11 cellular contexts compared by ENCODE assay signal in genomic region chr6:139336488-139336887, GRCh38. TPM values are rescaled to one million over a fixed set of nuclear protein-coding genes. Genes with fewer than 3 reads are reported as not detected.
DNase-seq lines count a peak whose midpoint lies in the region; ATAC-seq, FAIRE-seq and TF ChIP-seq lines count a peak whose summit lies in the region.
"Had no signal": no experiment of that assay in that cellular context is flagged by ENCODE, and none has a peak within 500 bp of the region (broad histone marks: within the 10 kb centered on the region; RNA-seq: fewer than 3 reads in every experiment).

No MANE protein-coding gene starts in this region.

- H3K9me3 ChIP-seq in kidney (ENCODE audit: control insufficient read depth in 1 of 2, low read length in 2 of 2), result no peaks in the 10 kb centered on the region

- DNase-seq in NCI-H1694 treated with DMSO at 0.1 percent for 48 hours (lab: John Stamatoyannopoulos, UW) (peak; percentile 19), cerebellum (ENCODE audit: low spot score) (peak; percentile 54), sciatic nerve (ENCODE audit: low spot score) (peak; percentile 66), glomerular visceral epithelial cell (ENCODE audit: extremely low spot score) (no peak), kidney (no peak)
- no peak for DNase-seq in activated CD4-positive, alpha-beta T cell treated with anti-CD3 and anti-CD28 coated beads, Interleukin-2, amount 10 ng/mL, durations not matched to agents 7 days and 5 days
- no peak for DNase-seq in stimulated activated CD4-positive, alpha-beta T cell treated with anti-CD3 and anti-CD28 coated beads, Interleukin-1b, Interleukin-23, amount 100 ng/mL, for 48 hours
- DNase-seq: activated CD8-positive, alpha-beta memory T cell treated with anti-CD3 and anti-CD28 coated beads, Interleukin-2, amount 10 ng/mL, durations not matched to agents 7 days and 5 days; DMS153 had no signal

- H3K4me3 Mint-ChIP-seq in activated CD4-positive, alpha-beta T cell treated with anti-CD3 and anti-CD28 coated beads, Interleukin-2, amount 10 ng/mL, durations not matched to agents 7 days and 5 days, result no peak overlapping the region
- H3K4me3 Mint-ChIP-seq: activated CD8-positive, alpha-beta memory T cell treated with anti-CD3 and anti-CD28 coated beads, Interleukin-2, amount 10 ng/mL, durations not matched to agents 7 days and 5 days had no signal

- no peaks in the 10 kb centered on the region for H3K27me3 Mint-ChIP-seq in activated CD4-positive, alpha-beta T cell treated with anti-CD3 and anti-CD28 coated beads, Interleukin-2, amount 10 ng/mL, durations not matched to agents 7 days and 5 days
- H3K27me3 Mint-ChIP-seq: activated CD8-positive, alpha-beta memory T cell treated with anti-CD3 and anti-CD28 coated beads, Interleukin-2, amount 10 ng/mL, durations not matched to agents 7 days and 5 days had no signal

- TF ChIP-seq CTCF in kidney (IDR thresholded peaks at IDR 0.05; ENCODE audit: borderline replicate concordance, extremely low read depth, insufficient read depth), result no peak

- no peak for FAIRE-seq in kidney (lab: Jason Lieb, UNC)

- CTCF ChIA-PET in activated CD4-positive, alpha-beta T cell treated with anti-CD3 and anti-CD28 coated beads, Interleukin-2, amount 10 ng/mL, durations not matched to agents 7 days and 5 days (lab: Charles Lee), result no interaction called here

- H3K4me1 Mint-ChIP-seq in activated CD4-positive, alpha-beta T cell treated with anti-CD3 and anti-CD28 coated beads, Interleukin-2, amount 10 ng/mL, durations not matched to agents 7 days and 5 days, result peaks cover 2% of the 10 kb centered on the region
- H3K4me1 Mint-ChIP-seq: activated CD8-positive, alpha-beta memory T cell treated with anti-CD3 and anti-CD28 coated beads, Interleukin-2, amount 10 ng/mL, durations not matched to agents 7 days and 5 days had no signal

- H3K27ac Mint-ChIP-seq in activated CD4-positive, alpha-beta T cell treated with anti-CD3 and anti-CD28 coated beads, Interleukin-2, amount 10 ng/mL, durations not matched to agents 7 days and 5 days, result no peak overlapping the region
- H3K27ac Mint-ChIP-seq: activated CD8-positive, alpha-beta memory T cell treated with anti-CD3 and anti-CD28 coated beads, Interleukin-2, amount 10 ng/mL, durations not matched to agents 7 days and 5 days had no signal

- intact Hi-C loops in sciatic nerve (cut with DNase I) (no loop called here), kidney (cut with DNase I) (no loop called here)

- no peak overlapping the region for H3K4me3 ChIP-seq in kidney (ENCODE audit: low read length in 2 of 2)

- peaks cover 5% of the 10 kb centered on the region for H3K9me3 Mint-ChIP-seq in activated CD4-positive, alpha-beta T cell treated with anti-CD3 and anti-CD28 coated beads, Interleukin-2, amount 10 ng/mL, durations not matched to agents 7 days and 5 days

- H3K36me3 Mint-ChIP-seq in activated CD4-positive, alpha-beta T cell treated with anti-CD3 and anti-CD28 coated beads, Interleukin-2, amount 10 ng/mL, durations not matched to agents 7 days and 5 days (ENCODE audit: low read depth), result peaks cover 2% of the 10 kb centered on the region

- H3K27ac ChIP-seq in kidney (ENCODE audit: low read depth in 2 of 2, low read length in 2 of 2), result no peak overlapping the region

- ATAC-seq in HG02571 (IDR thresholded peaks at IDR 0.05; ENCODE audit: unreplicated experiment) (peak; percentile 50), sciatic nerve (no peak)
- ATAC-seq: activated CD8-positive, alpha-beta memory T cell treated with anti-CD3 and anti-CD28 coated beads, Interleukin-2, amount 10 ng/mL, durations not matched to agents 7 days and 5 days had no signal

- POLR2A ChIA-PET in activated CD4-positive, alpha-beta T cell treated with anti-CD3 and anti-CD28 coated beads, Interleukin-2, amount 10 ng/mL, durations not matched to agents 7 days and 5 days (lab: Charles Lee), result no interaction called here

- H3K9ac ChIP-seq in kidney (ENCODE audit: low read length in 2 of 2), result no peak overlapping the region

- H3K36me3 ChIP-seq in kidney (ENCODE audit: control insufficient read depth in 1 of 2, insufficient read depth in 2 of 2, low read length in 2 of 2), result no peaks in the 10 kb centered on the region

- no peaks in the 10 kb centered on the region for H3K4me1 ChIP-seq in kidney (ENCODE audit: control insufficient read depth in 1 of 2, insufficient read depth in 1 of 2, low read depth in 1 of 2, low read length in 2 of 2)

RNA-seq across cellular contexts. Expression of gene CITED2, which starts 38.0 kb away (rescaled TPM):
- 53.0 TPM for total RNA-seq in cerebellum
- total RNA-seq in sciatic nerve, result 187 TPM
- total RNA-seq in activated CD4-positive, alpha-beta T cell treated with anti-CD3 and anti-CD28 coated beads, Interleukin-2, amount 10 ng/mL, durations not matched to agents 7 days and 5 days, result 10 to 100 TPM; 65.0 to 76.7 TPM
- total RNA-seq in kidney, result 215 TPM
- 72.1 TPM for polyA plus RNA-seq in kidney (ENCODE audit: insufficient read depth, low read depth, low replicate concordance)

RNA-seq across cellular contexts. Expression of gene TXLNB, which starts 44.7 kb away (rescaled TPM):
- total RNA-seq in cerebellum (0.73 TPM), sciatic nerve (1.7 TPM), kidney (0.66 TPM)
- under 1 TPM; 0.35 TPM for total RNA-seq in activated CD4-positive, alpha-beta T cell treated with anti-CD3 and anti-CD28 coated beads, Interleukin-2, amount 10 ng/mL, durations not matched to agents 7 days and 5 days
- 0.13 TPM for polyA plus RNA-seq in kidney (ENCODE audit: insufficient read depth, low read depth, low replicate concordance)
- polyA plus RNA-seq: neural cell had no signal

Comparison
In these comparisons a context has a peak if more than half of its experiments do, and no peak if none do; other contexts are left out.
1. DNase-seq: peak in NCI-H1694 treated with DMSO at 0.1 percent for 48 hours (single experiment), cerebellum (single experiment) and sciatic nerve (single experiment); none in activated CD4-positive, alpha-beta T cell treated with anti-CD3 and anti-CD28 coated beads, Interleukin-2, amount 10 ng/mL, durations not matched to agents 7 days and 5 days (single experiment), stimulated activated CD4-positive, alpha-beta T cell treated with anti-CD3 and anti-CD28 coated beads, Interleukin-1b, Interleukin-23, amount 100 ng/mL, for 48 hours (single experiment), glomerular visceral epithelial cell (single experiment) and kidney (single experiment).